In the genomic region with DNA sequence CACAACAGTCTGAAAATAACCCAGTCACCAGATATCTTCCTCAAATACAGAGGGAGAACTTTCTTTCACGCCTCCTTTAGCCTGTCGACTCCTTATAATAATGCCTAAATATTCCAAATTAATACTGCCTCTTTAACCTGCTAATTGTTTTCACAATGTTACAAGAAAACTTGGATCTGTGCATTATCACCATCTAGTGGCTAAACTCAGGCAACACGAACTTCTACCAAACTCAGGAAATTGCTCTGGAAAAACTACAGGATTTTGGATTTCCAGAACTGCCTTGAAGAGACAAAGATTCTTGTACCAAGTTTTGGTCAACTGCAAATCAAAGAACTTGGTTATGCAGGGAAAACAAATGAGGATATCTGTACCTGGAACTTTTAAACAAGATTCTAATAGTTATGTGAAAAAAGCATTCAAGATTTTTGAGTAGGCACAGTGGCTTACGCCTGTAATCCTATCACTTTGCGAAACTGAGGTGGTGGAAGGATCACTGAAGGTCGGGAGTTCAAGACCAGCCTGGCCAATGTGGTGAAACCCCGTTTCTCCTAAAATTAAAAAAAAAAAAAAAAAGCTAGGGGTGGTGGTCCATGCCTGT, we compare ENCODE assay signal across 1 cellular context.
TF ChIP-seq lines count a peak whose summit lies in the region.

No MANE protein-coding gene starts in this region.

TF ChIP-seq in GM23338, 12 proteins besides CTCF, POLR2A, EP300 and RAD21 (continued from another document):
- no peak for TF ChIP-seq REST (IDR thresholded peaks at IDR 0.05; ENCODE audit: unreplicated experiment)
- TF ChIP-seq ZNF331 (CRISPR knock-in tag; IDR thresholded peaks at IDR 0.05; ENCODE audit: low read depth) = no peak
- no peak for TF ChIP-seq NANOG (IDR thresholded peaks at IDR 0.05; ENCODE audit: borderline replicate concordance)
- TF ChIP-seq ETS1 (IDR thresholded peaks at IDR 0.05) = no peak
- no peak for TF ChIP-seq JUNB (IDR thresholded peaks at IDR 0.05; ENCODE audit: unreplicated experiment)
